In the genomic region with DNA sequence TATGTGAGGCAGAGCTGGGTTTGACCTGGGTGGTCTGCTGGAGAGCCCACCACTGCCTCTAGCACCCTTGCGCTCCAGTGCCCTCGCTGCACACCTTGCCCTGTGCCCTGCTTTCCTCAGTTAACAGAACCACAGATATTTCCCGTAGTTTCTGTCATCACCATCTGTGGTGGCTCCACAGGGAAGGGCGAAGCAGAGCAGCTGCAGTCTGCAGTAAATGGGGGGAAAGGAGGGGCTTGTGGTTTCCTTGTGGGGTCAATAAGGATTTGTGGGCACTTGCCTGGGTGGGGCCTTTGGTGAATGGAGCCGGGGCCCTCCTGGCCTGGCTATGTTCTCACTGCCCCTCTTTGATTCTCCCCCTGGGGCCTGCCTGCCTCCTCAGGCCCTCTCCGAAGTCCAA, we compare ENCODE assay signal across 12 cellular contexts. TPM values are rescaled to one million over a fixed set of nuclear protein-coding genes. Genes with fewer than 3 reads are reported as not detected.
DNase-seq lines count a peak whose midpoint lies in the region; ATAC-seq and TF ChIP-seq lines count a peak whose summit lies in the region.
"Had no signal": no experiment of that assay in that cellular context is flagged by ENCODE, and none has a peak within 500 bp of the region (broad histone marks: within the 10 kb centered on the region; RNA-seq: fewer than 3 reads in every experiment).

No MANE protein-coding gene starts in this region.

- H3F3A ChIP-seq in PC-3 (ENCODE audit: low read length, unreplicated experiment): peaks cover 10% of the 10 kb centered on the region

- H3K27ac Mint-ChIP-seq in activated T-helper 17 cell treated with anti-CD3 and anti-CD28 coated beads, Interleukin-2, amount 50 U/mL, for 72 hours: no peak overlapping the region

- H3K9me2 ChIP-seq in PC-3 (replicated peaks; ENCODE audit: low read length): no peaks in the 10 kb centered on the region

- H3K4me1 ChIP-seq in spleen (peaks cover 12 to 26% (median 15%) of the 10 kb centered on the region in 6 donors), uterus (no peaks in the 10 kb centered on the region), PC-3 (ENCODE audit: insufficient read depth, low read length) (peaks cover 27% of the 10 kb centered on the region)

- H3K79me2 ChIP-seq in PC-3 (ENCODE audit: low read length): no peaks in the 10 kb centered on the region

- no peaks in the 10 kb centered on the region for H3K36me3 ChIP-seq in spleen
- no peaks in the 10 kb centered on the region for H3K36me3 ChIP-seq in uterus
- H3K36me3 ChIP-seq in PC-3 (ENCODE audit: low read depth, low read length): no peaks in the 10 kb centered on the region

- BruUV-seq in PC-3 (replicated peaks; lab: Mats Ljungman, UMichigan): no TSS peak

- no peaks in the 10 kb centered on the region for H3K9me3 Mint-ChIP-seq in activated T-helper 17 cell treated with anti-CD3 and anti-CD28 coated beads, Interleukin-2, amount 50 U/mL, for 72 hours

- H2AFZ ChIP-seq in PC-3 (ENCODE audit: low read length): no peak overlapping the region

- no peak overlapping the region for H3K9ac ChIP-seq in PC-3 (ENCODE audit: low read length)

- no peak overlapping the region for H3K27ac ChIP-seq in spleen
- H3K27ac ChIP-seq in uterus: no peak overlapping the region
- no peak overlapping the region for H3K27ac ChIP-seq in PC-3 (ENCODE audit: low read length)
- H3K27ac ChIP-seq: 22Rv1 had no signal

- ATAC-seq in activated T-helper 17 cell treated with anti-CD3 and anti-CD28 coated beads, Interleukin-2, amount 50 U/mL, for 72 hours (replicated peaks): no peak
- ATAC-seq in HG03469 (IDR thresholded peaks at IDR 0.05; ENCODE audit: unreplicated experiment): no peak
- no peak for ATAC-seq in PC-3

- H3K27me3 ChIP-seq in spleen (replicated peaks in 1 of 7) (peaks cover 0 to 14% (median 0%) of the 10 kb centered on the region in 7 donors), uterus (no peaks in the 10 kb centered on the region), PC-3 (ENCODE audit: low read length) (no peaks in the 10 kb centered on the region)

- TF ChIP-seq CTCF in spleen (IDR thresholded peaks at IDR 0.05 in 8 of 11, conservative IDR thresholded peaks at IDR 0.05 in 3 of 11) (no peak), uterus (IDR thresholded peaks at IDR 0.05) (no peak), PC-3 (conservative IDR thresholded peaks at IDR 0.05; ENCODE audit: low read depth, low read length) (no peak)

- WGBS in spleen, 5 donors: 42 to 63% (median 44%) methylated on average over 6 of the region's 6 CpGs

- intact Hi-C loops in spleen (cut with DNase I; ENCODE audit: low total_unique reads): no loop called here
- intact Hi-C loops in uterus (cut with DNase I; ENCODE audit: low total_unique reads): no loop called here
- intact Hi-C loops in PC-3 (cut with micrococcal nuclease): no loop called here

- DNase-seq in NCI-H2171 treated with DMSO at 0.1 percent for 48 hours (lab: John Stamatoyannopoulos, UW) (peak; percentile 31), NCI-H2171 (lab: John Stamatoyannopoulos, UW) (no peak), LHCN-M2 (ENCODE audit: low read depth) (peak; percentile 76), spleen (peak; percentile 62), uterus (no peak), PC-3 (no peak)
- DNase-seq: HCEC 1CT, NCI-H1930, NCI-H748 treated with DMSO at 0.1 percent for 48 hours had no signal

- H3K4me2 ChIP-seq in PC-3 (ENCODE audit: low read length): no peak overlapping the region

- H3K4me3 ChIP-seq in spleen (no peak overlapping the region), uterus (no peak overlapping the region), PC-3 (ENCODE audit: low read length) (no peak overlapping the region)

- H3K4me3 Mint-ChIP-seq in activated T-helper 17 cell treated with anti-CD3 and anti-CD28 coated beads, Interleukin-2, amount 50 U/mL, for 72 hours: peak overlapping the region; percentile 41

- no peak for TF ChIP-seq POLR2A in spleen (IDR thresholded peaks at IDR 0.05)
- no peak for TF ChIP-seq POLR2A in uterus (IDR thresholded peaks at IDR 0.05)

- H4K20me1 ChIP-seq in PC-3 (ENCODE audit: low read length): no peaks in the 10 kb centered on the region

- peaks cover 47% of the 10 kb centered on the region for H3K4me1 Mint-ChIP-seq in activated T-helper 17 cell treated with anti-CD3 and anti-CD28 coated beads, Interleukin-2, amount 50 U/mL, for 72 hours

- H3K27me3 Mint-ChIP-seq in activated T-helper 17 cell treated with anti-CD3 and anti-CD28 coated beads, Interleukin-2, amount 50 U/mL, for 72 hours: no peaks in the 10 kb centered on the region

- POLR2A ChIA-PET in PC-3 (lab: Charles Lee; ENCODE audit: unreplicated experiment): no interaction called here

- CTCF ChIA-PET in PC-3 (lab: Charles Lee): no interaction called here

- H3K9me3 ChIP-seq in spleen (no peaks in the 10 kb centered on the region), uterus (no peaks in the 10 kb centered on the region), PC-3 (ENCODE audit: low read length) (no peaks in the 10 kb centered on the region)

- H3K36me3 Mint-ChIP-seq in activated T-helper 17 cell treated with anti-CD3 and anti-CD28 coated beads, Interleukin-2, amount 50 U/mL, for 72 hours (ENCODE audit: low read depth): no peaks in the 10 kb centered on the region

RNA-seq across cellular contexts. Expression of a gene that starts 21.2 kb away (rescaled TPM):
- 41.4 and 47.6 TPM in 2 replicates for total RNA-seq in LHCN-M2 (2014; rRNA removed)
- 63.4 TPM for polyA plus RNA-seq in LHCN-M2 (2012)
- 10 to 100 TPM; 39.2 to 78.5 TPM for total RNA-seq in activated T-helper 17 cell treated with anti-CD3 and anti-CD28 coated beads, Interleukin-2, amount 50 U/mL, for 72 hours
- 10 to 100 TPM; 11.6 to 38.4 (median 17.4) TPM for total RNA-seq in spleen
- polyA plus RNA-seq in spleen: 10 to 100 TPM; 26.1 to 64.8 (median 41.0) TPM
- 10 to 100 TPM in 2 of 4 donors, 1 to 10 TPM in 1, not detected in 1; 8.7 to 47.6 (median 18.5) TPM for total RNA-seq in uterus
- 54.1 and 56.9 TPM in 2 replicates for total RNA-seq in PC-3 (2014; rRNA removed)

Comparison
In these comparisons a context has a peak if more than half of its experiments do, and no peak if none do; other contexts are left out.
1. DNase-seq: peak in NCI-H2171 treated with DMSO at 0.1 percent for 48 hours (single experiment), LHCN-M2 (single experiment) and spleen (single experiment); none in NCI-H2171 (single experiment), uterus (0 of 2) and PC-3 (single experiment).